Comparison of ENCODE assay signal across 27 cellular contexts in genomic region chr12:109793411-109793810, GRCh38. TPM values are rescaled to one million over a fixed set of nuclear protein-coding genes. Genes with fewer than 3 reads are reported as not detected.
A peak's percentile ranks its signal among the peaks of the same experiment; 100 is the strongest.
DNase-seq lines count a peak whose midpoint lies in the region; ATAC-seq, FAIRE-seq and TF ChIP-seq lines count a peak whose summit lies in the region.
"Had no signal": no experiment of that assay in that cellular context is flagged by ENCODE, and none has a peak within 500 bp of the region (broad histone marks: within the 10 kb centered on the region; RNA-seq: fewer than 3 reads in every experiment).

No MANE protein-coding gene starts in this region.

- peak; percentile 51 for DNase-seq in ELF-1 (ENCODE audit: low read depth, low spot score)
- DNase-seq in endothelial cell (ENCODE audit: low spot score) = no peak
- peak; percentile 36 for DNase-seq in osteoblast (ENCODE audit: insufficient read length, low spot score, missing footprints)
- DNase-seq in MM.1S = no peak
- no peak for DNase-seq in HCEC 1CT
- no peak for DNase-seq in pancreas
- DNase-seq: 8988T; ACHN; AML-193; BE2C; CD4-positive, alpha-beta T cell; CD8-positive, alpha-beta memory T cell; DMS 273 treated with DMSO at 0.1 percent for 48 hours; DMS79; EL; GF-D8; GM23248; H9 had no signal

- H3K79me2 ChIP-seq in osteoblast (ENCODE audit: insufficient read depth, low read length) (no peaks in the 10 kb centered on the region), MM.1S (ENCODE audit: low read length) (no peaks in the 10 kb centered on the region)

- peak overlapping the region; percentile 60 for H3K4me3 Mint-ChIP-seq in endothelial cell (ENCODE audit: unreplicated experiment)
- H3K4me3 Mint-ChIP-seq: CD4-positive, alpha-beta T cell; CD8-positive, alpha-beta memory T cell; H9 had no signal

- H3K36me3 Mint-ChIP-seq in endothelial cell (ENCODE audit: low read depth, unreplicated experiment) = peaks cover 23% of the 10 kb centered on the region
- H3K36me3 Mint-ChIP-seq: CD14-positive monocyte; CD8-positive, alpha-beta memory T cell had no signal

- H3K27me3 ChIP-seq in osteoblast (ENCODE audit: insufficient read depth, low read length) (no peaks in the 10 kb centered on the region), MM.1S (replicated peaks; ENCODE audit: insufficient read depth, low read length) (peaks cover 4% of the 10 kb centered on the region; the same call in 1 of the 2 replicates), pancreas (no peaks in the 10 kb centered on the region)
- H3K27me3 ChIP-seq: BLaER1 treated with 17β-estradiol and CSF1 and Interleukin-3, amounts not matched to agents 10 nM and 100 nM had no signal

- H3K9me3 ChIP-seq in HEK293 (ENCODE audit: control insufficient read depth, insufficient read depth, low read depth, low read length) = no peaks in the 10 kb centered on the region
- H3K9me3 ChIP-seq in osteoblast (ENCODE audit: low read depth, low read length) = no peaks in the 10 kb centered on the region
- no peaks in the 10 kb centered on the region for H3K9me3 ChIP-seq in MM.1S (replicated peaks; ENCODE audit: insufficient read depth, low read length)
- no peaks in the 10 kb centered on the region for H3K9me3 ChIP-seq in pancreas
- H3K9me3 ChIP-seq: A549; BLaER1 treated with 17β-estradiol and CSF1 and Interleukin-3, amounts not matched to agents 10 nM and 100 nM had no signal

- no peaks in the 10 kb centered on the region for H4K20me1 ChIP-seq in osteoblast (ENCODE audit: insufficient read depth, low read length)
- H4K20me1 ChIP-seq in MM.1S (ENCODE audit: insufficient read depth, low read length) = no peaks in the 10 kb centered on the region
- H4K20me1 ChIP-seq: BLaER1 treated with 17β-estradiol and CSF1 and Interleukin-3, amounts not matched to agents 10 nM and 100 nM had no signal

- no peaks in the 10 kb centered on the region for H3K9me3 Mint-ChIP-seq in endothelial cell (ENCODE audit: unreplicated experiment)
- H3K9me3 Mint-ChIP-seq: CD4-positive, alpha-beta T cell; CD8-positive, alpha-beta memory T cell; H9 had no signal

- H3K4me2 ChIP-seq in osteoblast (ENCODE audit: insufficient read depth, low read length) (no peak overlapping the region), MM.1S (ENCODE audit: low read depth, low read length) (no peak overlapping the region)
- H3K4me2 ChIP-seq: A549; BLaER1 treated with 17β-estradiol and CSF1 and Interleukin-3, amounts not matched to agents 10 nM and 100 nM had no signal

- no peaks in the 10 kb centered on the region for H3K9me2 ChIP-seq in MM.1S (replicated peaks; ENCODE audit: insufficient read depth, low read length)

- H2AFZ ChIP-seq in osteoblast (ENCODE audit: low read length) (no peak overlapping the region), MM.1S (ENCODE audit: low read length) (no peak overlapping the region)
- H2AFZ ChIP-seq: GM23248 had no signal

- no peak for ATAC-seq in pancreas

- intact Hi-C loops in pancreas (cut with DNase I) = no loop called here

- no peaks in the 10 kb centered on the region for H3K4me1 Mint-ChIP-seq in endothelial cell (ENCODE audit: unreplicated experiment)
- H3K4me1 Mint-ChIP-seq: CD8-positive, alpha-beta memory T cell had no signal

- TF ChIP-seq CTCF in HEK293 (tag by site-specific recombination; IDR thresholded peaks at IDR 0.05) (no peak), endothelial cell (IDR thresholded peaks at IDR 0.05; ENCODE audit: unreplicated experiment) (no peak), osteoblast (IDR thresholded peaks at IDR 0.05; ENCODE audit: extremely low read depth, low read depth, low read length) (no peak), MM.1S (IDR thresholded peaks at IDR 0.05; ENCODE audit: low read length) (no peak), pancreas (IDR thresholded peaks at IDR 0.05) (no peak)

- no peaks in the 10 kb centered on the region for H3K4me1 ChIP-seq in HEK293 (ENCODE audit: control insufficient read depth, insufficient read depth, low read length)
- peaks cover 15% of the 10 kb centered on the region for H3K4me1 ChIP-seq in osteoblast (ENCODE audit: insufficient read depth, low read length)
- no peaks in the 10 kb centered on the region for H3K4me1 ChIP-seq in MM.1S (ENCODE audit: low read length)
- no peaks in the 10 kb centered on the region for H3K4me1 ChIP-seq in pancreas
- H3K4me1 ChIP-seq: BE2C had no signal

- H3K27ac Mint-ChIP-seq in endothelial cell (ENCODE audit: unreplicated experiment) = no peak overlapping the region
- H3K27ac Mint-ChIP-seq: CD14-positive monocyte; CD4-positive, alpha-beta T cell; CD8-positive, alpha-beta memory T cell; H9 had no signal

- no peaks in the 10 kb centered on the region for H3F3A ChIP-seq in MM.1S (ENCODE audit: insufficient read depth, low read length)

- CTCF ChIA-PET in HEK293 (lab: Yijun Ruan, JAX) = interaction anchor here (0.6 kb wide), 1 partner anchor 120 kb away, joined by 3 read pairs; no protein-coding TSS in a partner anchor

- H3K9ac ChIP-seq in MM.1S (ENCODE audit: low read length) = no peak overlapping the region
- H3K9ac ChIP-seq: BLaER1 treated with 17β-estradiol and CSF1 and Interleukin-3, amounts not matched to agents 10 nM and 100 nM; GM23248 had no signal

- H3K27me3 Mint-ChIP-seq in endothelial cell (ENCODE audit: unreplicated experiment) = peaks cover 1% of the 10 kb centered on the region

- 60 to 65% methylated on average over 4 of the region's 4 CpGs for WGBS in pancreas, 2 donors

- H3K27ac ChIP-seq in HEK293 (ENCODE audit: extremely low read depth, low read depth, low read length) = no peak overlapping the region
- no peak overlapping the region for H3K27ac ChIP-seq in osteoblast (ENCODE audit: low read depth, low read length)
- H3K27ac ChIP-seq in MM.1S (ENCODE audit: low read length) = no peak overlapping the region
- H3K27ac ChIP-seq in pancreas = no peak overlapping the region
- H3K27ac ChIP-seq: A549; BLaER1 treated with 17β-estradiol and CSF1 and Interleukin-3, amounts not matched to agents 10 nM and 100 nM; GM23248 had no signal

- POLR2A ChIA-PET in HEK293 (lab: Yijun Ruan, JAX) = interaction anchor here (0.6 kb wide), 1 partner anchor 316 kb away, joined by 3 read pairs; the partner anchor contains the start of genes KCTD10 and UBE3B

- H3K36me3 ChIP-seq in HEK293 (ENCODE audit: control insufficient read depth in 2 of 2, insufficient read depth in 1 of 2, low read length in 2 of 2) (peaks cover 0 to 1% of the 10 kb centered on the region in 2 experiments; a peak in 1 of 3 replicates), osteoblast (ENCODE audit: insufficient read depth, low read length) (no peaks in the 10 kb centered on the region), MM.1S (replicated peaks; ENCODE audit: insufficient read depth, low read length) (no peaks in the 10 kb centered on the region), pancreas (no peaks in the 10 kb centered on the region)
- H3K36me3 ChIP-seq: BE2C; BLaER1 treated with 17β-estradiol and CSF1 and Interleukin-3, amounts not matched to agents 10 nM and 100 nM had no signal

- no peak for FAIRE-seq in pancreas (lab: Jason Lieb, UNC)
- FAIRE-seq: A549, D721Med, GM12891, GM18507, H1 had no signal

- H3K4me3 ChIP-seq in HEK293 (ENCODE audit: low read depth, low read length) (no peak overlapping the region), osteoblast (ENCODE audit: insufficient read depth, low read length) (no peak overlapping the region), MM.1S (ENCODE audit: low read length) (no peak overlapping the region), pancreas (no peak overlapping the region)
- H3K4me3 ChIP-seq: A549; BLaER1 treated with 17β-estradiol and CSF1 and Interleukin-3, amounts not matched to agents 10 nM and 100 nM; GM23248 had no signal

TF ChIP-seq in HEK293, 187 proteins besides CTCF, POLR2A, EP300 and RAD21:
- 0 out of 2 replicates have a peak, but pooled peaks have one; percentile 48 for TF ChIP-seq PRDM1 (tag by site-specific recombination; IDR thresholded peaks at IDR 0.05)
- no peak for TF ChIP-seq ZNF302 (tag by site-specific recombination; IDR thresholded peaks at IDR 0.05; ENCODE audit: low read depth)
- TF ChIP-seq ZFP3 (tag by site-specific recombination; IDR thresholded peaks at IDR 0.05; ENCODE audit: low read depth) = no peak
- TF ChIP-seq ZNF654 (tag by site-specific recombination; IDR thresholded peaks at IDR 0.05; ENCODE audit: low read depth) = no peak
- no peak for TF ChIP-seq SCRT2 (tag by site-specific recombination; IDR thresholded peaks at IDR 0.05)
- no peak for TF ChIP-seq ZNF548 (tag by site-specific recombination; IDR thresholded peaks at IDR 0.05)
- no peak for TF ChIP-seq EGR2 (tag by site-specific recombination; IDR thresholded peaks at IDR 0.05; ENCODE audit: low read depth)
- TF ChIP-seq ZNF785 (tag by site-specific recombination; IDR thresholded peaks at IDR 0.05) = no peak
- peak; percentile 34 for TF ChIP-seq ZBTB17 (tag by site-specific recombination; IDR thresholded peaks at IDR 0.05)
- no peak for TF ChIP-seq ZNF140 (tag by site-specific recombination; IDR thresholded peaks at IDR 0.05)
- TF ChIP-seq ZNF521 (tag by site-specific recombination; IDR thresholded peaks at IDR 0.05) = no peak
- no peak for TF ChIP-seq ZNF433 (tag by site-specific recombination; IDR thresholded peaks at IDR 0.05; ENCODE audit: low read depth)
- no peak for TF ChIP-seq SALL2 (tag by site-specific recombination; IDR thresholded peaks at IDR 0.05; ENCODE audit: borderline replicate concordance)
- TF ChIP-seq ZNF138 (tag by site-specific recombination; IDR thresholded peaks at IDR 0.05; ENCODE audit: borderline replicate concordance) = no peak
- TF ChIP-seq ZNF37A (tag by site-specific recombination; IDR thresholded peaks at IDR 0.05) = no peak

RNA-seq across cellular contexts. Expression of gene TRPV4, which starts 39.8 kb away (rescaled TPM):
- total RNA-seq in endothelial cell (ENCODE audit: unreplicated experiment) (7.0 TPM), osteoblast (3.2 and 5.8 TPM in 2 replicates), pancreas (1 to 10 TPM; 1.9 to 4.8 (median 3.6) TPM)
- polyA plus RNA-seq in pancreas = 1 to 10 TPM; 3.9 to 4.9 TPM
- total RNA-seq: CD4-positive, alpha-beta T cell; CD8-positive, alpha-beta memory T cell; G401 had no signal
- polyA plus RNA-seq: CD8-positive, alpha-beta memory T cell had no signal

Comparison
In these comparisons a context has a peak if more than half of its experiments do, and no peak if none do; other contexts are left out.
1. DNase-seq: peak in ELF-1 (single experiment) and osteoblast (single experiment); none in endothelial cell (single experiment), MM.1S (single experiment), HCEC 1CT (single experiment) and pancreas (0 of 6).